ENCODE assay signal across 27 cellular contexts in genomic region chr12:81255947-81256346, GRCh38.
DNase-seq lines count a peak whose midpoint lies in the region; ATAC-seq, FAIRE-seq and TF ChIP-seq lines count a peak whose summit lies in the region.
"Had no signal": no experiment of that assay in that cellular context is flagged by ENCODE, and none has a peak within 500 bp of the region (broad histone marks: within the 10 kb centered on the region; RNA-seq: fewer than 3 reads in every experiment).

No MANE protein-coding gene starts in this region.

- intact Hi-C loops in HepG2 (cut with micrococcal nuclease; ENCODE audit: unreplicated experiment) (loop anchor here (5.0 kb wide), 1 partner anchor 419 kb away; no protein-coding TSS in a partner anchor), right lobe of liver (cut with DNase I) (no loop called here), pancreas (cut with DNase I) (no loop called here)

- no peak overlapping the region for H3K4me2 ChIP-seq in HepG2 (ENCODE audit: low read depth, low read length)
- H3K4me2 ChIP-seq: BLaER1, SK-N-SH had no signal

- no peak for TF ChIP-seq RAD21 in HepG2 (CRISPR knock-in tag; IDR thresholded peaks at IDR 0.05)

- CTCF ChIA-PET in HepG2 (lab: Yijun Ruan, JAX; ENCODE audit: low intra/inter-chr PET ratio, low total read pairs) = no interaction called here

- H2AFZ ChIP-seq in HepG2 (ENCODE audit: low read length) = no peak overlapping the region

- peaks cover 12% of the 10 kb centered on the region for H3K4me1 Mint-ChIP-seq in endodermal cell
- H3K4me1 Mint-ChIP-seq: CD4-positive, alpha-beta memory T cell had no signal

- H3K27ac Mint-ChIP-seq in endodermal cell = no peak overlapping the region
- H3K27ac Mint-ChIP-seq: CD4-positive, alpha-beta memory T cell had no signal

- H3K27me3 Mint-ChIP-seq in endodermal cell (ENCODE audit: insufficient read depth) = no peaks in the 10 kb centered on the region
- H3K27me3 Mint-ChIP-seq: CD4-positive, alpha-beta memory T cell had no signal

- no peak for TF ChIP-seq CTCF in HepG2 (CRISPR knock-in tag; IDR thresholded peaks at IDR 0.05)
- no peak for TF ChIP-seq CTCF in right lobe of liver (IDR thresholded peaks at IDR 0.05)
- peak; percentile 58 for TF ChIP-seq CTCF in endodermal cell (conservative IDR thresholded peaks at IDR 0.05)
- no peak for TF ChIP-seq CTCF in pancreas (IDR thresholded peaks at IDR 0.05)

- H4K20me1 ChIP-seq in HepG2 (ENCODE audit: insufficient read depth, low read length) = no peaks in the 10 kb centered on the region
- H4K20me1 ChIP-seq: BLaER1 had no signal

- no peak overlapping the region for H3K27ac ChIP-seq in HepG2 (ENCODE audit: extremely low read length, insufficient read depth, low read length)
- H3K27ac ChIP-seq in right lobe of liver = no peak overlapping the region
- H3K27ac ChIP-seq in endodermal cell (ENCODE audit: low read depth, low read length) = no peak overlapping the region
- no peak overlapping the region for H3K27ac ChIP-seq in pancreas
- H3K27ac ChIP-seq: BLaER1 had no signal

- H3K9me3 ChIP-seq in HepG2 (ENCODE audit: low read length) = no peaks in the 10 kb centered on the region
- no peaks in the 10 kb centered on the region for H3K9me3 ChIP-seq in right lobe of liver
- no peaks in the 10 kb centered on the region for H3K9me3 ChIP-seq in endodermal cell (ENCODE audit: control insufficient read depth, low read length)
- H3K9me3 ChIP-seq in pancreas = no peaks in the 10 kb centered on the region
- H3K9me3 ChIP-seq: BLaER1, SK-N-SH had no signal

- TSS peak; percentile 44 for BruUV-seq in HepG2 (replicated peaks; lab: Mats Ljungman, UMichigan)

- H3K4me3 Mint-ChIP-seq in endodermal cell = no peak overlapping the region
- H3K4me3 Mint-ChIP-seq: CD4-positive, alpha-beta memory T cell had no signal

- no peaks in the 10 kb centered on the region for H3K27me3 ChIP-seq in HepG2 (ENCODE audit: control insufficient read depth in 1 of 2, insufficient read depth in 2 of 2, low read length in 2 of 2)
- no peaks in the 10 kb centered on the region for H3K27me3 ChIP-seq in right lobe of liver
- no peaks in the 10 kb centered on the region for H3K27me3 ChIP-seq in endodermal cell (ENCODE audit: control insufficient read depth, insufficient read depth, low read length, poor library complexity, severe bottlenecking)
- H3K27me3 ChIP-seq in pancreas = no peaks in the 10 kb centered on the region
- H3K27me3 ChIP-seq: BLaER1 had no signal

- H3K36me3 ChIP-seq in HepG2 (replicated peaks in 1 of 2; ENCODE audit: control insufficient read depth in 1 of 2, insufficient read depth in 2 of 2, low read length in 2 of 2) (peaks cover 11 to 25% of the 10 kb centered on the region in 2 experiments; a peak in 4 of 5 replicates), right lobe of liver (no peaks in the 10 kb centered on the region), endodermal cell (ENCODE audit: control insufficient read depth, insufficient read depth, low read length) (peaks cover 13% of the 10 kb centered on the region), pancreas (no peaks in the 10 kb centered on the region)
- H3K36me3 ChIP-seq: BLaER1 had no signal

- POLR2A ChIA-PET in HepG2 (lab: Yijun Ruan, JAX) = no interaction called here

- ATAC-seq in HepG2 (peak; percentile 38; the same call in 1 of the 3 replicates), right lobe of liver (no peak), pancreas (no peak)
- ATAC-seq: K562 had no signal

- H3K4me1 ChIP-seq in HepG2 (ENCODE audit: insufficient read depth, low read length) (no peaks in the 10 kb centered on the region), right lobe of liver (peaks cover 0 to 17% (median 0%) of the 10 kb centered on the region in 4 donors), endodermal cell (ENCODE audit: control insufficient read depth, insufficient read depth, low read length) (no peaks in the 10 kb centered on the region), pancreas (no peaks in the 10 kb centered on the region)
- H3K4me1 ChIP-seq: BLaER1 had no signal

- no peak for TF ChIP-seq EP300 in HepG2 (IDR thresholded peaks at IDR 0.05; ENCODE audit: low read depth in 2 of 2, low read length in 2 of 2)
- no peak for TF ChIP-seq EP300 in HepG2 (CRISPR knock-in tag; IDR thresholded peaks at IDR 0.05; ENCODE audit: borderline replicate concordance)

- in situ Hi-C loops in HepG2 (cut with HindIII; ENCODE audit: extremely low pct_ligation_motif_present, low pct_unique_long_range_greater_than_20kb) = no loop called here

- no peak overlapping the region for H3K4me3 ChIP-seq in HepG2 (replicated peaks in 1 of 3; ENCODE audit: insufficient read depth in 1 of 3, low read depth in 2 of 3, low read length in 3 of 3)
- no peak overlapping the region for H3K4me3 ChIP-seq in right lobe of liver
- no peak overlapping the region for H3K4me3 ChIP-seq in endodermal cell (ENCODE audit: low read length)
- H3K4me3 ChIP-seq in pancreas = no peak overlapping the region
- H3K4me3 ChIP-seq: BLaER1, K562 had no signal

- H3K79me2 ChIP-seq in HepG2 (ENCODE audit: insufficient read depth, low read length) = no peaks in the 10 kb centered on the region

- H3K9me3 Mint-ChIP-seq in endodermal cell = no peaks in the 10 kb centered on the region

- 95% methylated on average over 2 of the region's 2 CpGs for WGBS in HepG2 (ENCODE audit: low lambda C conversion rate)
- 88% methylated on average over 2 of the region's 2 CpGs for WGBS in right lobe of liver (ENCODE audit: insufficient coverage, low coverage, low lambda C conversion rate, missing lambda C conversion rate)
- WGBS in endodermal cell (ENCODE audit: insufficient coverage in 1 of 2, insufficient read length in 1 of 2), 2 experiments = 94 to 100% methylated on average over 1 to 2 of the region's 2 CpGs
- WGBS in pancreas, 2 donors = 87 to 91% methylated on average over 2 of the region's 2 CpGs

- no peak overlapping the region for H3K9ac ChIP-seq in HepG2 (ENCODE audit: insufficient read depth, low read depth, low read length)
- H3K9ac ChIP-seq in endodermal cell (ENCODE audit: extremely low read depth, low read length, poor library complexity, severe bottlenecking) = no peak overlapping the region
- H3K9ac ChIP-seq: BLaER1, SK-N-SH had no signal

- no peak for TF ChIP-seq POLR2A in HepG2 (IDR thresholded peaks at IDR 0.05; ENCODE audit: insufficient read depth in 1 of 2, low read depth in 2 of 2, low read length in 2 of 2)
- no peak for TF ChIP-seq POLR2A in right lobe of liver (IDR thresholded peaks at IDR 0.05)
- TF ChIP-seq POLR2A in GM12891 (IDR thresholded peaks at IDR 0.05; ENCODE audit: low read depth, low read length) = no peak

- no peak for DNase-seq in HepG2 (ENCODE audit: low spot score)
- DNase-seq in right lobe of liver = no peak
- DNase-seq in endodermal cell = peak; percentile 53
- no peak for DNase-seq in pancreas
- no peak for DNase-seq in CD1c-positive myeloid dendritic cell (ENCODE audit: extremely low spot score)
- DNase-seq in GM12891 (ENCODE audit: insufficient read length, low spot score) = no peak
- DNase-seq in activated effector memory CD4-positive, alpha-beta T cell treated with anti-CD3 and anti-CD28 coated beads, Interleukin-2, amount 50 U/mL, for 16 hours = no peak
- DNase-seq: CD4-positive, alpha-beta memory T cell; COR-L47; DMS79; EL; GDM1; MV-4-11; NCI-H1105; NCI-H1436 treated with DMSO at 0.1 percent for 48 hours; NCI-H187 treated with DMSO at 0.1 percent for 48 hours; NCI-H2171 treated with DMSO at 0.1 percent for 48 hours; NCI-H345; NCI-H524 treated with DMSO at 0.1 percent for 48 hours; SK-N-SH; SW 1271 had no signal

- H3K36me3 Mint-ChIP-seq in endodermal cell (ENCODE audit: low read depth) = peaks cover 10% of the 10 kb centered on the region
- H3K36me3 Mint-ChIP-seq: CD4-positive, alpha-beta memory T cell had no signal

- peak; percentile 47 for FAIRE-seq in HepG2 (lab: Jason Lieb, UNC)
- peak; percentile 13 for FAIRE-seq in pancreas (lab: Jason Lieb, UNC)
- FAIRE-seq in GM12891 (lab: Jason Lieb, UNC) = no peak
- FAIRE-seq: A204.1, GM12892, H1, K562, RCC 7860 had no signal

TF ChIP-seq in HepG2, 621 proteins besides CTCF, POLR2A, EP300 and RAD21:
- TF ChIP-seq NKX3-1 (CRISPR knock-in tag; IDR thresholded peaks at IDR 0.05) (no peak), RBM22 (optimal IDR thresholded peaks at IDR 0.05; ENCODE audit: low read length) (peak; percentile 89)

TF ChIP-seq in GM12891, 5 proteins besides CTCF, POLR2A, EP300 and RAD21:
- TF ChIP-seq POLR2AphosphoS5 (IDR thresholded peaks at IDR 0.05; ENCODE audit: low read depth, low read length) = no peak
- no peak for TF ChIP-seq POU2F2 (IDR thresholded peaks at IDR 0.05; ENCODE audit: low read depth, low read length)
- TF ChIP-seq SPI1 (IDR thresholded peaks at IDR 0.05; ENCODE audit: low read depth, low read length) = no peak
- no peak for TF ChIP-seq PAX5 (IDR thresholded peaks at IDR 0.05; ENCODE audit: insufficient read depth, low read length, severe bottlenecking)
- no peak for TF ChIP-seq TAF1 (IDR thresholded peaks at IDR 0.05; ENCODE audit: low read depth, low read length)
